12 cellular contexts compared by ENCODE assay signal in genomic region chr3:4835616-4836043, GRCh38.
DNase-seq lines count a peak whose midpoint lies in the region; ATAC-seq and TF ChIP-seq lines count a peak whose summit lies in the region.
"Had no signal": no experiment of that assay in that cellular context is flagged by ENCODE, and none has a peak within 500 bp of the region (broad histone marks: within the 10 kb centered on the region; RNA-seq: fewer than 3 reads in every experiment).

No MANE protein-coding gene starts in this region.

- POLR2A ChIA-PET in CD8-positive, alpha-beta T cell (lab: Charles Lee) = interaction anchor here (1.2 to 3.4 kb wide), 4 partner anchors 9 to 142 kb away, joined by 5 to 13 read pairs (median 8); no protein-coding TSS in a partner anchor
- POLR2A ChIA-PET in IMR-90 (lab: Charles Lee; ENCODE audit: unreplicated experiment) = no interaction called here

- H3K9me3 Mint-ChIP-seq in CD8-positive, alpha-beta T cell = no peaks in the 10 kb centered on the region

- CTCF ChIA-PET in CD8-positive, alpha-beta T cell (lab: Charles Lee) = interaction anchor here (1.3 kb wide), 1 partner anchor 9 kb away, joined by 3 read pairs; no protein-coding TSS in a partner anchor
- CTCF ChIA-PET in IMR-90 (lab: Yijun Ruan, JAX) = no interaction called here

- no peak overlapping the region for H4K8ac ChIP-seq in IMR-90 (ENCODE audit: low read depth in 2 of 2, low read length in 2 of 2)

- no peak overlapping the region for H3K56ac ChIP-seq in IMR-90 (ENCODE audit: extremely low read depth, insufficient read depth, low read length)

- no peaks in the 10 kb centered on the region for H3K79me1 ChIP-seq in IMR-90 (ENCODE audit: low read depth in 1 of 2, low read length in 2 of 2)

- TF ChIP-seq POLR2A in IMR-90 (IDR thresholded peaks at IDR 0.05; ENCODE audit: low read depth, low read length) = no peak

- no peak overlapping the region for H3K4me3 ChIP-seq in CD8-positive, alpha-beta T cell (ENCODE audit: low read depth, low read length)
- H3K4me3 ChIP-seq in IMR-90 (ENCODE audit: insufficient read depth, low read depth, low read length) = no peak overlapping the region
- H3K4me3 ChIP-seq: upper lobe of left lung had no signal

- H3K36me3 ChIP-seq in CD8-positive, alpha-beta T cell (ENCODE audit: insufficient read depth, low read length) = no peaks in the 10 kb centered on the region
- no peaks in the 10 kb centered on the region for H3K36me3 ChIP-seq in IMR-90 (ENCODE audit: control insufficient read depth, insufficient read depth, low read length)

- no peak overlapping the region for H4K5ac ChIP-seq in IMR-90 (ENCODE audit: low read depth, low read length)

- no peak overlapping the region for H3K14ac ChIP-seq in IMR-90 (replicated peaks; ENCODE audit: low read depth, low read length)

- no peak for DNase-seq in CD8-positive, alpha-beta T cell
- DNase-seq in IMR-90 = no peak
- DNase-seq in UCSD-AML1 (lab: John Stamatoyannopoulos, UW; ENCODE audit: unreplicated experiment) = peak; percentile 38
- DNase-seq in left kidney (ENCODE audit: low read depth, low spot score) = peak; percentile 41
- no peak for DNase-seq in Right ventricle myocardium superior
- DNase-seq in hippocampal formation (lab: John Stamatoyannopoulos, UW) = no peak
- DNase-seq: EL, OCI-M1, upper lobe of left lung had no signal

- in situ Hi-C loops in IMR-90 (cut with MboI; ENCODE audit: low sequenced_read_pairs) = loop anchor here (10.0 kb wide), 1 partner anchor 139 kb away; the partner anchor contains the start of gene BHLHE40

- no peak overlapping the region for H2AFZ ChIP-seq in IMR-90 (replicated peaks; ENCODE audit: low read length, poor library complexity)

- no TSS peak for BruUV-seq in IMR-90 (replicated peaks; lab: Mats Ljungman, UMichigan)

- peak overlapping the region; percentile 76 for H3K27ac Mint-ChIP-seq in CD8-positive, alpha-beta T cell

- no peak overlapping the region for H2BK5ac ChIP-seq in IMR-90 (ENCODE audit: low read depth, low read length, poor library complexity, severe bottlenecking)

- dilution Hi-C loops in IMR-90 (cut with HindIII; ENCODE audit: low sequenced_read_pairs, unreplicated experiment) = no loop called here

- H3K9me1 ChIP-seq in IMR-90 (ENCODE audit: insufficient read depth, low read length) = peaks cover 3% of the 10 kb centered on the region

- no peak overlapping the region for H2BK120ac ChIP-seq in IMR-90 (ENCODE audit: low read depth, low read length)

- TF ChIP-seq CTCF in CD8-positive, alpha-beta T cell (IDR thresholded peaks at IDR 0.05) = no peak
- no peak for TF ChIP-seq CTCF in IMR-90 (conservative IDR thresholded peaks at IDR 0.05; ENCODE audit: low read depth, low read length)

- peaks cover 28% of the 10 kb centered on the region for H3K36me3 Mint-ChIP-seq in CD8-positive, alpha-beta T cell

- H2BK20ac ChIP-seq in IMR-90 (ENCODE audit: low read depth, low read length) = no peak overlapping the region

- peaks cover 62% of the 10 kb centered on the region for H3K4me1 ChIP-seq in CD8-positive, alpha-beta T cell (ENCODE audit: insufficient read depth, low read length)
- peaks cover 4% of the 10 kb centered on the region for H3K4me1 ChIP-seq in IMR-90 (ENCODE audit: control insufficient read depth, insufficient read depth, low read length)

- H2BK15ac ChIP-seq in IMR-90 (ENCODE audit: low read depth, low read length) = no peak overlapping the region

- no peaks in the 10 kb centered on the region for H3K27me3 Mint-ChIP-seq in CD8-positive, alpha-beta T cell (ENCODE audit: low read depth)

- H3K4me3 Mint-ChIP-seq in CD8-positive, alpha-beta T cell = no peak overlapping the region

- H3K4me1 Mint-ChIP-seq in CD8-positive, alpha-beta T cell (ENCODE audit: low read depth) = peaks cover 75% of the 10 kb centered on the region

- TF ChIP-seq RAD21 in IMR-90 (IDR thresholded peaks at IDR 0.05; ENCODE audit: low read length) = no peak

- WGBS in IMR-90 (ENCODE audit: extremely low coverage in 2 of 2, insufficient read length in 1 of 2), 2 experiments = no CpG with 5 or more reads among the region's 3 CpGs

- H4K91ac ChIP-seq in IMR-90 (ENCODE audit: insufficient read depth, low read depth, low read length) = no peak overlapping the region

- intact Hi-C loops in CD8-positive, alpha-beta T cell (cut with DNase I, micrococcal nuclease) = no loop called here
- intact Hi-C loops in IMR-90 (cut with micrococcal nuclease) (no loop called here), Right ventricle myocardium superior (cut with DNase I) (no loop called here)

- no peak overlapping the region for H2AK9ac ChIP-seq in IMR-90 (replicated peaks; ENCODE audit: low read depth, low read length, poor library complexity)

- H2AK5ac ChIP-seq in IMR-90 (ENCODE audit: low read depth, low read length) = no peak overlapping the region

- H3K9ac ChIP-seq in IMR-90 (ENCODE audit: low read depth, low read length) = no peak overlapping the region
- H3K9ac ChIP-seq: KMS-11 had no signal

- H3K4ac ChIP-seq in IMR-90 (ENCODE audit: low read depth, low read length) = peak overlapping the region; percentile 9; the same call in 1 of the 2 replicates

- H3K27ac ChIP-seq in CD8-positive, alpha-beta T cell (ENCODE audit: low read depth, low read length) = no peak overlapping the region
- no peak overlapping the region for H3K27ac ChIP-seq in IMR-90 (ENCODE audit: insufficient read depth, low read length)
- H3K27ac ChIP-seq: KMS-11, upper lobe of left lung, VCaP had no signal

- H4K20me1 ChIP-seq in IMR-90 (ENCODE audit: insufficient read depth, low read length) = no peaks in the 10 kb centered on the region

- no peaks in the 10 kb centered on the region for H3K9me3 ChIP-seq in CD8-positive, alpha-beta T cell (ENCODE audit: low read length)
- H3K9me3 ChIP-seq in IMR-90 (ENCODE audit: control insufficient read depth, insufficient read depth, low read length) = no peaks in the 10 kb centered on the region
- H3K9me3 ChIP-seq: upper lobe of left lung had no signal

- H3K4me2 ChIP-seq in IMR-90 (ENCODE audit: low read depth, low read length) = no peak overlapping the region
- H3K4me2 ChIP-seq: KMS-11 had no signal

- no peaks in the 10 kb centered on the region for H3K27me3 ChIP-seq in CD8-positive, alpha-beta T cell (ENCODE audit: insufficient read depth, low read length)
- no peaks in the 10 kb centered on the region for H3K27me3 ChIP-seq in IMR-90 (ENCODE audit: control insufficient read depth, insufficient read depth, low read length)
- H3K27me3 ChIP-seq: upper lobe of left lung had no signal

- H3K23ac ChIP-seq in IMR-90 (ENCODE audit: low read depth, low read length) = no peak overlapping the region

- ATAC-seq in CD8-positive, alpha-beta T cell = no peak
- ATAC-seq in IMR-90 (ENCODE audit: low read depth) (no peak), GM19397 (IDR thresholded peaks at IDR 0.05; ENCODE audit: unreplicated experiment) (no peak), Right ventricle myocardium superior (ENCODE audit: poor library complexity) (no peak)

- no peak overlapping the region for H3K18ac ChIP-seq in IMR-90 (ENCODE audit: low read depth, low read length)

TF ChIP-seq in IMR-90, 13 proteins besides CTCF, POLR2A, EP300 and RAD21:
- TF ChIP-seq MAZ (IDR thresholded peaks at IDR 0.05; ENCODE audit: borderline replicate concordance, low read depth, low read length) = no peak
- TF ChIP-seq SMC3 (IDR thresholded peaks at IDR 0.05; ENCODE audit: low read depth, low read length) = no peak
- TF ChIP-seq USF2 (IDR thresholded peaks at IDR 0.05; ENCODE audit: low read depth, low read length) = no peak
- TF ChIP-seq BHLHE40 (IDR thresholded peaks at IDR 0.05; ENCODE audit: low read depth, low read length) = no peak
- TF ChIP-seq MAFK (IDR thresholded peaks at IDR 0.05; ENCODE audit: low read depth, low read length) = no peak
- no peak for TF ChIP-seq RFX5 (IDR thresholded peaks at IDR 0.05; ENCODE audit: low read depth, low read length)
- no peak for TF ChIP-seq RCOR1 (IDR thresholded peaks at IDR 0.05; ENCODE audit: insufficient replicate concordance, low read length)
- TF ChIP-seq NFE2L2 (IDR thresholded peaks at IDR 0.05; ENCODE audit: low read depth, low read length) = no peak
- no peak for TF ChIP-seq CEBPB (IDR thresholded peaks at IDR 0.05; ENCODE audit: low read depth, low read length)
- no peak for TF ChIP-seq CHD1 (IDR thresholded peaks at IDR 0.05; ENCODE audit: low read depth, low read length)

Comparison
In these comparisons a context has a peak if more than half of its experiments do, and no peak if none do; other contexts are left out.
1. DNase-seq: peak in UCSD-AML1 (single experiment) and left kidney (single experiment); none in CD8-positive, alpha-beta T cell (0 of 7), IMR-90 (single experiment), Right ventricle myocardium superior (single experiment) and hippocampal formation (0 of 2).